In genomic region chr21:22363504-22363903, GRCh38 we compare ENCODE assay signal across 29 cellular contexts.
"Had no signal": no experiment of that assay in that cellular context is flagged by ENCODE, and none has a peak within 500 bp of the region (broad histone marks: within the 10 kb centered on the region; RNA-seq: fewer than 3 reads in every experiment).

No MANE protein-coding gene starts in this region.

- H3K27me3 ChIP-seq: gastrocnemius medialis, heart left ventricle, hepatocyte, neutrophil, right atrium auricular region, suprapubic skin, vagina had no signal

- H3K27me3 Mint-ChIP-seq: dendritic cell treated with granulocyte-macrophage colony-stimulating factor and Interleukin-4, amounts not matched to agents 40 ng/mL and 50 ng/mL, for 4 days; naive B cell; natural killer cell treated with Interleukin-12 subunit alpha and Interleukin-12 subunit beta and Interleukin-15 and Interleukin-18, amount 100 ng/mL, for 72 hours; stimulated activated memory B cell treated with anti-CD40 and anti-IgM and Interleukin-4, amounts not matched to agents 10 μg/mL and 1 μg/mL and 100 μg/mL, for 72 hours; stimulated activated naive CD8-positive, alpha-beta T cell treated with anti-CD3 and anti-CD28 coated beads, Interleukin-15, Interleukin-2, amounts not matched to agents 100 ng/mL and 50 ng/mL, for 24 hours had no signal

- H3K79me2 ChIP-seq: hepatocyte, parathyroid adenoma had no signal

- H3K36me3 ChIP-seq: gastrocnemius medialis, heart left ventricle, left ventricle myocardium inferior, lower lobe of right lung, neutrophil, prostate gland, right atrium auricular region, suprapubic skin, vagina had no signal

- H3K4me3 ChIP-seq: gastrocnemius medialis, heart left ventricle, hepatocyte, left ventricle myocardium inferior, lower lobe of right lung, prostate gland, right atrium auricular region, suprapubic skin, vagina had no signal

- H2AFZ ChIP-seq: hepatocyte, parathyroid adenoma had no signal

- FAIRE-seq: colon, islet of Langerhans had no signal

- H3K9me3 Mint-ChIP-seq: stimulated activated naive CD8-positive, alpha-beta T cell treated with anti-CD3 and anti-CD28 coated beads, Interleukin-15, Interleukin-2, amounts not matched to agents 100 ng/mL and 50 ng/mL, for 24 hours had no signal

- H3K4me2 ChIP-seq: hepatocyte had no signal

- H3K36me3 Mint-ChIP-seq: naive B cell; natural killer cell treated with Interleukin-12 subunit alpha and Interleukin-12 subunit beta and Interleukin-15 and Interleukin-18, amount 100 ng/mL, for 72 hours; stimulated activated memory B cell treated with anti-CD40 and anti-IgM and Interleukin-4, amounts not matched to agents 10 μg/mL and 1 μg/mL and 100 μg/mL, for 72 hours had no signal

- H3K4me1 Mint-ChIP-seq: endodermal cell; naive B cell; neural crest cell; stimulated activated memory B cell treated with anti-CD40 and anti-IgM and Interleukin-4, amounts not matched to agents 10 μg/mL and 1 μg/mL and 100 μg/mL, for 72 hours had no signal

- DNase-seq: effector CD8-positive, alpha-beta T cell; endodermal cell; foreskin fibroblast; gastrocnemius medialis; heart left ventricle; left cardiac atrium; left ventricle myocardium inferior; lower lobe of right lung; naive B cell; stimulated activated CD4-positive, alpha-beta T cell treated with anti-CD3 and anti-CD28 coated beads, Interleukin-2, amount 100 ng/mL, for 24 hours; stimulated activated CD4-positive, alpha-beta T cell treated with anti-CD3 and anti-CD28 coated beads, Interleukin-4, amount 100 ng/mL, for 24 hours; trophoblast cell had no signal

- H3K27ac Mint-ChIP-seq: dendritic cell treated with granulocyte-macrophage colony-stimulating factor and Interleukin-4, amounts not matched to agents 40 ng/mL and 50 ng/mL, for 4 days; endodermal cell; natural killer cell treated with Interleukin-12 subunit alpha and Interleukin-12 subunit beta and Interleukin-15 and Interleukin-18, amount 100 ng/mL, for 72 hours; stimulated activated memory B cell treated with anti-CD40 and anti-IgM and Interleukin-4, amounts not matched to agents 10 μg/mL and 1 μg/mL and 100 μg/mL, for 72 hours; stimulated activated naive CD8-positive, alpha-beta T cell treated with anti-CD3 and anti-CD28 coated beads, Interleukin-15, Interleukin-2, amounts not matched to agents 100 ng/mL and 50 ng/mL, for 24 hours had no signal

- H3K27ac ChIP-seq: epithelial cell of prostate, gastrocnemius medialis, heart left ventricle, hepatocyte, left ventricle myocardium inferior, lower lobe of right lung, neutrophil, parathyroid adenoma, prostate gland, right atrium auricular region, suprapubic skin, vagina had no signal

- H3K9ac ChIP-seq: parathyroid adenoma had no signal

- H3K9me3 ChIP-seq: gastrocnemius medialis, left ventricle myocardium inferior, lower lobe of right lung, neutrophil, prostate gland, right atrium auricular region, suprapubic skin, vagina had no signal

- H3K4me1 ChIP-seq: gastrocnemius medialis, heart left ventricle, left ventricle myocardium inferior, lower lobe of right lung, parathyroid adenoma, prostate gland, right atrium auricular region, suprapubic skin, vagina had no signal

- H3K4me3 Mint-ChIP-seq: dendritic cell treated with granulocyte-macrophage colony-stimulating factor and Interleukin-4, amounts not matched to agents 40 ng/mL and 50 ng/mL, for 4 days; endodermal cell; naive B cell; natural killer cell treated with Interleukin-12 subunit alpha and Interleukin-12 subunit beta and Interleukin-15 and Interleukin-18, amount 100 ng/mL, for 72 hours; neural crest cell; stimulated activated memory B cell treated with anti-CD40 and anti-IgM and Interleukin-4, amounts not matched to agents 10 μg/mL and 1 μg/mL and 100 μg/mL, for 72 hours; stimulated activated naive CD8-positive, alpha-beta T cell treated with anti-CD3 and anti-CD28 coated beads, Interleukin-15, Interleukin-2, amounts not matched to agents 100 ng/mL and 50 ng/mL, for 24 hours had no signal

- ATAC-seq: esophagus mucosa; gastrocnemius medialis; heart left ventricle; left cardiac atrium; lower lobe of right lung; natural killer cell treated with Interleukin-12 subunit alpha and Interleukin-12 subunit beta and Interleukin-15 and Interleukin-18, amount 100 ng/mL, for 72 hours; sciatic nerve; stimulated activated memory B cell treated with anti-CD40 and anti-IgM and Interleukin-4, amounts not matched to agents 10 μg/mL and 1 μg/mL and 100 μg/mL, for 72 hours had no signal
